In the genomic region with DNA sequence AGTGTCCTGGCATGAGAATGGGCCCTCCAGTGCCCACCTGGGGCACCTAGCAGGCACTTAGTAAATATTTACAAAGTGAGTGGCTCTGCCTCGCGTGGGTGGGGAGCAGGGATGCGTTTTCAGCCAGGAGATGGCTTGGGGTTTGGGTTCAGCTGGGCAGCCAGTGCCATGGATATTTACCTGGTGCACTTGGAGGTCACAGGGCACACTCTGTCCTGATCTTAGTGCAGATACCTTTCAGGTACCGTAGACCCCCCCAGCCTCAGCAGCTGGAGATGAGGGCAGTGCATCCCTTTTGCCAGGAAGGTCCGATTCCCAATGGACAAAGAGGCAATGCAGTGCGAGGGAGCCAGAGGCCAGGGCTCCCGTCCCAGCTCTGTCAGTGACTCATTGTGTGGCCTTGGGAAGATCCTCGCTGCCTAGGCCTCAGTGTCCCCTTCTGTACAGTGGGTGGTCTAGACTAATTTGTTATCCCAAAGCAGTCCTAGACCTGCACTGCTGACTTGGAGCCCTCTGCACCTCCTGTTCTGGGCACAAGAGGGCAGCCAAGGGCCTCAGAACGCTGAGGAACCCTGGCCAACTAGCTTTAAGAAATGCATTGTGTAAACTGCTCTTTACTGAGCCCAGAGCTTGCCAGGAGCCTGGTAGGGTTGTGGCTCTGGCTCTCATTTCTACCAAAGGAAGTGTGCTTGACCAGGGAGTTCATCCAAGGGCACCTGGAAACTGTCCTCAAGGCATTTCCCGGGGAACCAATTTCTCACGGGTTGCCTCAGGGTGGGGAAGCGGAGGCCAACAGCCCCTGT, we compare ENCODE assay signal across 8 cellular contexts. TPM values are rescaled to one million over a fixed set of nuclear protein-coding genes. Genes with fewer than 3 reads are reported as not detected.
A peak's percentile ranks its signal among the peaks of the same experiment; 100 is the strongest.
DNase-seq lines count a peak whose midpoint lies in the region; ATAC-seq and TF ChIP-seq lines count a peak whose summit lies in the region.

No MANE protein-coding gene starts in this region.

- RAD21 ChIA-PET in HCT116 (lab: Charles Lee; ENCODE audit: low non-redundant PET in 1 of 2, low total read pairs in 2 of 2, uncharacterized antibody in 2 of 2, unreplicated experiment in 2 of 2), result interaction anchor here (0.6 to 1.9 kb wide), 5 partner anchors 11 to 152 kb away, joined by 3 to 34 read pairs (median 3); no protein-coding TSS in a partner anchor

- no peak overlapping the region for H3K4me2 ChIP-seq in HCT116 (ENCODE audit: low read length)

- POLR2A ChIA-PET in HCT116 (lab: Charles Lee), result interaction anchor here (1.9 kb wide), 1 partner anchor 152 kb away, joined by 6 read pairs; no protein-coding TSS in a partner anchor

- DNase-seq in ELR (ENCODE audit: low read depth) (peak; percentile 83), HCT116 (ENCODE audit: low read depth, low spot score) (peak; percentile 48), NCI-H146 treated with DMSO at 0.1 percent for 48 hours (lab: John Stamatoyannopoulos, UW; ENCODE audit: unreplicated experiment) (peak; percentile 10), UCSD-AML1 (lab: John Stamatoyannopoulos, UW; ENCODE audit: unreplicated experiment) (peak; percentile 74), body of pancreas (peak; percentile 80 to 90 (median 88)), iPS-NIHi7 (ENCODE audit: extremely low spot score) (peak; percentile 74), NCI-H128 (lab: John Stamatoyannopoulos, UW; ENCODE audit: unreplicated experiment) (no peak)
- peak; percentile 19 to 73 for DNase-seq in stimulated activated CD4-positive, alpha-beta T cell treated with anti-CD3 and anti-CD28 coated beads, Interleukin-12 subunit alpha, Interleukin-12 subunit beta, amount 100 ng/mL, for 24 hours (ENCODE audit: low read depth in 2 of 2)

- TF ChIP-seq RAD21 in HCT116 (IDR thresholded peaks at IDR 0.05; ENCODE audit: low read depth), result peak; percentile 98

- no peaks in the 10 kb centered on the region; a peak in 1 of 4 replicates for H3K36me3 ChIP-seq in HCT116 (ENCODE audit: control insufficient read depth in 1 of 2, insufficient read depth in 2 of 2, low read length in 2 of 2)
- peaks cover 0 to 1% of the 10 kb centered on the region in 2 donors for H3K36me3 ChIP-seq in body of pancreas (replicated peaks in 1 of 2; ENCODE audit: insufficient read depth in 1 of 2, low read depth in 2 of 2)

- H3K79me2 ChIP-seq in HCT116 (ENCODE audit: insufficient read depth, low read length), result no peaks in the 10 kb centered on the region

- no peak overlapping the region for H3K9ac ChIP-seq in HCT116 (ENCODE audit: low read length)

- TF ChIP-seq CTCF in HCT116 (IDR thresholded peaks at IDR 0.05 in 2 of 3, conservative IDR thresholded peaks at IDR 0.05 in 1 of 3; ENCODE audit: borderline replicate concordance in 1 of 3, insufficient read depth in 1 of 3, low read depth in 2 of 3, low read length in 2 of 3) (peak; percentile 93 to 96 (median 94)), body of pancreas (IDR thresholded peaks at IDR 0.05) (peak; percentile 86 to 95 (median 90))

- no TSS peak for BruUV-seq in HCT116 (replicated peaks; lab: Mats Ljungman, UMichigan)

- TF ChIP-seq POLR2A in HCT116 (IDR thresholded peaks at IDR 0.05; ENCODE audit: borderline replicate concordance, extremely low read depth, insufficient read depth, insufficient read length) (no peak), body of pancreas (IDR thresholded peaks at IDR 0.05) (no peak)

- no peak overlapping the region for H2AFZ ChIP-seq in HCT116 (ENCODE audit: low read depth, low read length, poor library complexity, severe bottlenecking)

- intact Hi-C loops in HCT116 (cut with micrococcal nuclease) (loop anchor here (1.0 kb wide), 1 partner anchor 152 kb away; no protein-coding TSS in a partner anchor), body of pancreas (cut with DNase I) (loop anchor here (2.0 kb wide), 1 partner anchor 157 kb away; no protein-coding TSS in a partner anchor)

- H3K27ac ChIP-seq in HCT116 (ENCODE audit: low read depth, low read length) (no peak overlapping the region), body of pancreas (no peak overlapping the region)

- ATAC-seq in HCT116, result peak; percentile 81
- peak; percentile 94 for ATAC-seq in body of pancreas

- H3K4me1 ChIP-seq in HCT116 (ENCODE audit: control insufficient read depth in 1 of 2, insufficient read depth in 2 of 2, low read length in 2 of 2) (peaks cover 0 to 11% of the 10 kb centered on the region in 2 experiments; a peak in 1 of 4 replicates), body of pancreas (peaks cover 8% of the 10 kb centered on the region)

- no peak overlapping the region for H3K4me3 ChIP-seq in HCT116 (replicated peaks in 1 of 2; ENCODE audit: low read depth in 1 of 2, low read length in 2 of 2)
- no peak overlapping the region for H3K4me3 ChIP-seq in body of pancreas

- no peaks in the 10 kb centered on the region for H3K9me2 ChIP-seq in HCT116 (ENCODE audit: insufficient read depth)

- H4K20me1 ChIP-seq in HCT116 (ENCODE audit: insufficient read depth), result no peaks in the 10 kb centered on the region

- CTCF ChIA-PET in HCT116 (lab: Charles Lee), result interaction anchor here (0.6 to 8.2 kb wide), 16 partner anchors 11 to 404 kb away, joined by 3 to 245 read pairs (median 4); a partner anchor contains a TSS

- H3K27me3 ChIP-seq in HCT116 (ENCODE audit: insufficient read depth, low read length) (no peaks in the 10 kb centered on the region), body of pancreas (no peaks in the 10 kb centered on the region)

- 34 to 40% methylated on average over 6 to 12 of the region's 12 CpGs for WGBS in body of pancreas, 2 donors

- H3K9me3 ChIP-seq in HCT116 (ENCODE audit: control insufficient read depth in 1 of 2, insufficient read depth in 1 of 2, low read depth in 1 of 2, low read length in 2 of 2) (no peaks in the 10 kb centered on the region), body of pancreas (no peaks in the 10 kb centered on the region)

TF ChIP-seq in HCT116, 20 proteins besides CTCF, POLR2A, EP300 and RAD21:
- TF ChIP-seq CEBPB (IDR thresholded peaks at IDR 0.05; ENCODE audit: low read depth) (no peak), POLR2AphosphoS5 (IDR thresholded peaks at IDR 0.05; ENCODE audit: low read depth, low read length) (no peak), SP1 (IDR thresholded peaks at IDR 0.05; ENCODE audit: low read depth) (no peak), FOSL1 (IDR thresholded peaks at IDR 0.05; ENCODE audit: low read depth) (no peak)
- TF ChIP-seq, protein P1, sequence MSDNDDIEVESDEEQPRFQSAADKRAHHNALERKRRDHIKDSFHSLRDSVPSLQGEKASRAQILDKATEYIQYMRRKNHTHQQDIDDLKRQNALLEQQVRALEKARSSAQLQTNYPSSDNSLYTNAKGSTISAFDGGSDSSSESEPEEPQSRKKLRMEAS (IDR thresholded peaks at IDR 0.05), result no peak

RNA-seq across cellular contexts. Expression of a gene that starts 16.0 kb away (rescaled TPM):
- total RNA-seq in HCT116 (2021; ENCODE audit: unreplicated experiment), result 16.1 TPM
- polyA plus RNA-seq in HCT116 (2012), result 14.5 and 15.6 TPM in 2 replicates
- total RNA-seq in body of pancreas, result 10 to 100 TPM; 13.8 to 45.4 TPM

RNA-seq across cellular contexts. Expression of a gene that starts 52.8 kb away (rescaled TPM):
- 0.39 TPM for total RNA-seq in HCT116 (2021; ENCODE audit: unreplicated experiment)
- polyA plus RNA-seq in HCT116 (2012), result 0.18 and 0.34 TPM in 2 replicates
- total RNA-seq in body of pancreas, result 10 to 100 TPM; 18.9 to 54.7 TPM

Comparison
In these comparisons a context has a peak if more than half of its experiments do, and no peak if none do; other contexts are left out.
1. RNA of a gene that starts 52.8 kb away (total RNA-seq): 18.9 to 54.7 TPM in body of pancreas; 0.39 TPM in HCT116 (single experiment); every median in the first group is over 10 times any median in the second.